Comparison of ENCODE assay signal across 8 cellular contexts in genomic region chr7:135645296-135645904, GRCh38. TPM values are rescaled to one million over a fixed set of nuclear protein-coding genes. Genes with fewer than 3 reads are reported as not detected.
DNase-seq lines count a peak whose midpoint lies in the region; ATAC-seq and TF ChIP-seq lines count a peak whose summit lies in the region.

No MANE protein-coding gene starts in this region.

- H3K4me3 ChIP-seq in SU-DHL-6 (ENCODE audit: insufficient read depth, low read length, poor library complexity, severe bottlenecking), result no peak overlapping the region
- no peak overlapping the region for H3K4me3 ChIP-seq in fibroblast of the aortic adventitia (ENCODE audit: low read depth, low read length)
- H3K4me3 ChIP-seq in prostate gland, result no peak overlapping the region

- no peaks in the 10 kb centered on the region for H3K27me3 ChIP-seq in SU-DHL-6 (ENCODE audit: low read length)
- H3K27me3 ChIP-seq in prostate gland (replicated peaks; ENCODE audit: insufficient read depth), result no peaks in the 10 kb centered on the region

- no peak for DNase-seq in activated naive CD8-positive, alpha-beta T cell treated with anti-CD3 and anti-CD28 coated beads, Interleukin-2, amount 50 U/mL, for 24 hours
- no peak for DNase-seq in activated naive CD8-positive, alpha-beta T cell treated with anti-CD3 and anti-CD28 coated beads for 36 hours
- DNase-seq in LoVo (ENCODE audit: low spot score) (peak; percentile 51), fibroblast of the aortic adventitia (ENCODE audit: low read depth) (peak; percentile 75), prostate gland (ENCODE audit: low spot score) (peak; percentile 20)
- no peak for DNase-seq in stimulated activated CD4-positive, alpha-beta T cell treated with anti-CD3 and anti-CD28 coated beads, Interleukin-12 subunit alpha, Interleukin-12 subunit beta, amount 100 ng/mL, for 4 hours

- H3K27ac ChIP-seq in SU-DHL-6 (ENCODE audit: low read depth, low read length), result no peak overlapping the region
- no peak overlapping the region for H3K27ac ChIP-seq in prostate gland

- intact Hi-C loops in prostate gland (cut with DNase I), result loop anchor here (2.0 kb wide), 1 partner anchor 363 kb away; no protein-coding TSS in a partner anchor

- H3K4me1 Mint-ChIP-seq in activated naive CD8-positive, alpha-beta T cell treated with anti-CD3 and anti-CD28 coated beads, Interleukin-2, amount 50 U/mL, for 24 hours, result no peaks in the 10 kb centered on the region
- H3K4me1 Mint-ChIP-seq in activated naive CD8-positive, alpha-beta T cell treated with anti-CD3 and anti-CD28 coated beads for 36 hours, result no peaks in the 10 kb centered on the region

- no peak overlapping the region for H3K4me3 Mint-ChIP-seq in activated naive CD8-positive, alpha-beta T cell treated with anti-CD3 and anti-CD28 coated beads, Interleukin-2, amount 50 U/mL, for 24 hours
- no peak overlapping the region for H3K4me3 Mint-ChIP-seq in activated naive CD8-positive, alpha-beta T cell treated with anti-CD3 and anti-CD28 coated beads for 36 hours

- no peak overlapping the region for H3K27ac Mint-ChIP-seq in activated naive CD8-positive, alpha-beta T cell treated with anti-CD3 and anti-CD28 coated beads, Interleukin-2, amount 50 U/mL, for 24 hours
- no peak overlapping the region for H3K27ac Mint-ChIP-seq in activated naive CD8-positive, alpha-beta T cell treated with anti-CD3 and anti-CD28 coated beads for 36 hours

- H3K36me3 ChIP-seq in SU-DHL-6 (ENCODE audit: low read length) (peaks cover 28% of the 10 kb centered on the region; the same call in 1 of the 2 replicates), prostate gland (no peaks in the 10 kb centered on the region)

- no peaks in the 10 kb centered on the region for H3K9me3 ChIP-seq in SU-DHL-6 (ENCODE audit: insufficient read depth, low read length)
- H3K9me3 ChIP-seq in prostate gland, result no peaks in the 10 kb centered on the region

- H3K4me2 ChIP-seq in SU-DHL-6 (ENCODE audit: low read depth, low read length, poor library complexity, severe bottlenecking), result no peak overlapping the region

- H3K9ac ChIP-seq in SU-DHL-6 (ENCODE audit: low read length), result no peak overlapping the region

- no peaks in the 10 kb centered on the region for H3K79me2 ChIP-seq in SU-DHL-6 (ENCODE audit: insufficient read depth, low read length)

- peak; percentile 46 for ATAC-seq in activated naive CD8-positive, alpha-beta T cell treated with anti-CD3 and anti-CD28 coated beads, Interleukin-2, amount 50 U/mL, for 24 hours
- no peak for ATAC-seq in GM18511 (IDR thresholded peaks at IDR 0.05; ENCODE audit: unreplicated experiment)

- no peaks in the 10 kb centered on the region for H3K9me2 ChIP-seq in SU-DHL-6 (replicated peaks; ENCODE audit: insufficient read depth, low read length)

- no peaks in the 10 kb centered on the region for H4K20me1 ChIP-seq in SU-DHL-6 (ENCODE audit: low read depth, low read length)

- H3K36me3 Mint-ChIP-seq in activated naive CD8-positive, alpha-beta T cell treated with anti-CD3 and anti-CD28 coated beads, Interleukin-2, amount 50 U/mL, for 24 hours (ENCODE audit: low read depth), result peaks cover 51% of the 10 kb centered on the region
- peaks cover 20% of the 10 kb centered on the region for H3K36me3 Mint-ChIP-seq in activated naive CD8-positive, alpha-beta T cell treated with anti-CD3 and anti-CD28 coated beads for 36 hours

- TF ChIP-seq CTCF in SU-DHL-6 (IDR thresholded peaks at IDR 0.05; ENCODE audit: insufficient read depth, low read length, poor library complexity, severe bottlenecking) (peak; percentile 52), fibroblast of the aortic adventitia (IDR thresholded peaks at IDR 0.05; ENCODE audit: insufficient read depth, low read length) (peak; percentile 84), prostate gland (IDR thresholded peaks at IDR 0.05) (peak in 3 of 4 experiments; percentile 48 to 73 (median 70))

- no peaks in the 10 kb centered on the region for H3K4me1 ChIP-seq in prostate gland (replicated peaks)

- H3K27me3 Mint-ChIP-seq in activated naive CD8-positive, alpha-beta T cell treated with anti-CD3 and anti-CD28 coated beads, Interleukin-2, amount 50 U/mL, for 24 hours, result no peaks in the 10 kb centered on the region
- no peaks in the 10 kb centered on the region for H3K27me3 Mint-ChIP-seq in activated naive CD8-positive, alpha-beta T cell treated with anti-CD3 and anti-CD28 coated beads for 36 hours

- H3K9me3 Mint-ChIP-seq in activated naive CD8-positive, alpha-beta T cell treated with anti-CD3 and anti-CD28 coated beads, Interleukin-2, amount 50 U/mL, for 24 hours, result no peaks in the 10 kb centered on the region
- H3K9me3 Mint-ChIP-seq in activated naive CD8-positive, alpha-beta T cell treated with anti-CD3 and anti-CD28 coated beads for 36 hours, result no peaks in the 10 kb centered on the region

- H3F3A ChIP-seq in SU-DHL-6 (ENCODE audit: insufficient read depth), result peaks cover 12% of the 10 kb centered on the region; the same call in 1 of the 2 replicates

- no peak for TF ChIP-seq POLR2A in prostate gland (IDR thresholded peaks at IDR 0.05)

- 39% methylated on average over 6 of the region's 6 CpGs for WGBS in prostate gland

- no peak overlapping the region for H2AFZ ChIP-seq in SU-DHL-6 (ENCODE audit: low read depth, low read length, severe bottlenecking)

RNA-seq across cellular contexts. Expression of gene STMP1, which starts 16.9 kb away (rescaled TPM):
- total RNA-seq in activated naive CD8-positive, alpha-beta T cell treated with anti-CD3 and anti-CD28 coated beads for 36 hours, result 10 to 100 TPM; 25.4 to 26.8 TPM
- total RNA-seq in fibroblast of the aortic adventitia (ENCODE audit: low replicate concordance), result 29.8 and 34.2 TPM in 2 replicates
- 10 to 100 TPM; 29.9 to 31.9 TPM for total RNA-seq in prostate gland

Comparison
In these comparisons a context has a peak if more than half of its experiments do, and no peak if none do; other contexts are left out.
1. DNase-seq: peak in LoVo (single experiment), fibroblast of the aortic adventitia (single experiment) and prostate gland (single experiment); none in activated naive CD8-positive, alpha-beta T cell treated with anti-CD3 and anti-CD28 coated beads, Interleukin-2, amount 50 U/mL, for 24 hours (single experiment), activated naive CD8-positive, alpha-beta T cell treated with anti-CD3 and anti-CD28 coated beads for 36 hours (single experiment) and stimulated activated CD4-positive, alpha-beta T cell treated with anti-CD3 and anti-CD28 coated beads, Interleukin-12 subunit alpha, Interleukin-12 subunit beta, amount 100 ng/mL, for 4 hours (single experiment).
2. Peak in every context shown above with its lines, with median percentiles within 50 percentile points of each other: CTCF ChIP-seq.